In genomic region chr4:85657143-85657542, GRCh38 we compare ENCODE assay signal across 31 cellular contexts.
DNase-seq lines count a peak whose midpoint lies in the region; ATAC-seq and TF ChIP-seq lines count a peak whose summit lies in the region.
"Had no signal": no experiment of that assay in that cellular context is flagged by ENCODE, and none has a peak within 500 bp of the region (broad histone marks: within the 10 kb centered on the region; RNA-seq: fewer than 3 reads in every experiment).

No MANE protein-coding gene starts in this region.

- H3K27me3 ChIP-seq in Karpas-422 (ENCODE audit: low read length) (no peaks in the 10 kb centered on the region), OCI-LY3 (ENCODE audit: low read depth, low read length) (no peaks in the 10 kb centered on the region), right atrium auricular region (no peaks in the 10 kb centered on the region)
- H3K27me3 ChIP-seq: dorsolateral prefrontal cortex, gastroesophageal sphincter, MG63, uterus had no signal

- H3K36me3 Mint-ChIP-seq in stimulated activated memory B cell treated with anti-CD40 and anti-IgM and Interleukin-4, amounts not matched to agents 10 μg/mL and 1 μg/mL and 100 μg/mL, for 72 hours: peaks cover 5% of the 10 kb centered on the region

- H3K36me3 ChIP-seq in Karpas-422 (ENCODE audit: insufficient read depth, low read length) (no peaks in the 10 kb centered on the region), OCI-LY3 (replicated peaks; ENCODE audit: low read depth, low read length) (no peaks in the 10 kb centered on the region), right atrium auricular region (no peaks in the 10 kb centered on the region)
- H3K36me3 ChIP-seq: gastroesophageal sphincter, MG63, thoracic aorta, uterus, WERI-Rb-1 had no signal

- no peak overlapping the region for H3K4me3 Mint-ChIP-seq in stimulated activated memory B cell treated with anti-CD40 and anti-IgM and Interleukin-4, amounts not matched to agents 10 μg/mL and 1 μg/mL and 100 μg/mL, for 72 hours
- H3K4me3 Mint-ChIP-seq: CD4-positive, alpha-beta T cell; H9; nephron progenitor cell had no signal

- H3K4me2 ChIP-seq in Karpas-422 (ENCODE audit: low read depth, low read length, poor library complexity, severe bottlenecking) (no peak overlapping the region), OCI-LY3 (ENCODE audit: low read length) (peak overlapping the region; percentile 95)

- no peak overlapping the region for H3K4me3 ChIP-seq in Karpas-422 (ENCODE audit: low read length)
- H3K4me3 ChIP-seq in OCI-LY3 (ENCODE audit: low read length): peak overlapping the region; percentile 40
- H3K4me3 ChIP-seq in right atrium auricular region: no peak overlapping the region
- H3K4me3 ChIP-seq: dorsolateral prefrontal cortex, gastroesophageal sphincter, K562, MG63, mucosa of descending colon, thoracic aorta, uterus had no signal

- H3K4me1 Mint-ChIP-seq in stimulated activated memory B cell treated with anti-CD40 and anti-IgM and Interleukin-4, amounts not matched to agents 10 μg/mL and 1 μg/mL and 100 μg/mL, for 72 hours: peaks cover 34% of the 10 kb centered on the region
- H3K4me1 Mint-ChIP-seq: H9, nephron progenitor cell had no signal

- no peaks in the 10 kb centered on the region for H3K9me3 Mint-ChIP-seq in stimulated activated memory B cell treated with anti-CD40 and anti-IgM and Interleukin-4, amounts not matched to agents 10 μg/mL and 1 μg/mL and 100 μg/mL, for 72 hours
- H3K9me3 Mint-ChIP-seq: CD4-positive, alpha-beta T cell; H9; nephron progenitor cell had no signal

- peak overlapping the region; percentile 78 for H3K27ac ChIP-seq in Karpas-422 (ENCODE audit: low read length)
- peak overlapping the region; percentile 99 for H3K27ac ChIP-seq in OCI-LY3 (ENCODE audit: low read length)
- peak overlapping the region; percentile 1 to 41 for H3K27ac ChIP-seq in right atrium auricular region
- H3K27ac ChIP-seq: dorsolateral prefrontal cortex, parathyroid adenoma, thoracic aorta, WERI-Rb-1 had no signal

- TF ChIP-seq CTCF in OCI-LY3 (IDR thresholded peaks at IDR 0.05; ENCODE audit: low read depth, low read length) (no peak), right atrium auricular region (IDR thresholded peaks at IDR 0.05) (no peak)

- H3K27me3 Mint-ChIP-seq in stimulated activated memory B cell treated with anti-CD40 and anti-IgM and Interleukin-4, amounts not matched to agents 10 μg/mL and 1 μg/mL and 100 μg/mL, for 72 hours: no peaks in the 10 kb centered on the region
- H3K27me3 Mint-ChIP-seq: CD4-positive, alpha-beta T cell had no signal

- H3K9me2 ChIP-seq in Karpas-422 (replicated peaks; ENCODE audit: insufficient read depth, low read length): no peaks in the 10 kb centered on the region

- H3K27ac Mint-ChIP-seq in stimulated activated memory B cell treated with anti-CD40 and anti-IgM and Interleukin-4, amounts not matched to agents 10 μg/mL and 1 μg/mL and 100 μg/mL, for 72 hours: peak overlapping the region; percentile 95
- H3K27ac Mint-ChIP-seq: CD4-positive, alpha-beta T cell; H9; nephron progenitor cell had no signal

- H3K4me1 ChIP-seq in Karpas-422 (ENCODE audit: low read length) (peaks cover 44% of the 10 kb centered on the region), OCI-LY3 (ENCODE audit: low read length) (peaks cover 67% of the 10 kb centered on the region), right atrium auricular region (peaks cover 0 to 6% of the 10 kb centered on the region in 2 donors)
- H3K4me1 ChIP-seq: gastroesophageal sphincter, parathyroid adenoma, uterus had no signal

- DNase-seq in Karpas-422 (no peak), right atrium auricular region (ENCODE audit: low spot score) (no peak)
- no peak for DNase-seq in activated T-cell treated with anti-CD3 and anti-CD28 coated beads, Interleukin-2, amount 50 U/mL, for 1 hour
- DNase-seq: activated CD4-positive, alpha-beta T cell treated with anti-CD3 and anti-CD28 coated beads, Interleukin-2, amount 50 U/mL, for 1 hour; activated T-cell treated with anti-CD3 and anti-CD28 coated beads, Interleukin-2, amount 50 U/mL, for 48 hours; CD4-positive, alpha-beta T cell; cerebellar nuclear complex; dorsolateral prefrontal cortex; H9; MG63; mucosa of descending colon; NCI-H1436; NCI-H2081 treated with DMSO at 0.1 percent for 48 hours; NCI-H345; NCI-H748 treated with DMSO at 0.1 percent for 48 hours; nephron progenitor cell; PC-3; stimulated activated CD4-positive, alpha-beta T cell treated with anti-CD3 and anti-CD28 coated beads, Interleukin-4, amount 100 ng/mL, for 4 hours; stimulated activated naive CD4-positive, alpha-beta T cell treated with Interleukin-2 at 50 U/mL for 16 hours; SW 1271; T1000; uterus; WERI-Rb-1 had no signal

- H3K9ac ChIP-seq in Karpas-422 (ENCODE audit: low read length) (no peak overlapping the region), OCI-LY3 (ENCODE audit: low read length) (peak overlapping the region; percentile 76)
- H3K9ac ChIP-seq: parathyroid adenoma had no signal

- H4K20me1 ChIP-seq in Karpas-422 (ENCODE audit: insufficient read depth, low read depth, low read length): no peaks in the 10 kb centered on the region
- H4K20me1 ChIP-seq in OCI-LY3 (ENCODE audit: insufficient read depth, low read length): no peaks in the 10 kb centered on the region

- H3K9me3 ChIP-seq in Karpas-422 (ENCODE audit: low read length): no peaks in the 10 kb centered on the region
- H3K9me3 ChIP-seq in OCI-LY3 (ENCODE audit: insufficient read depth, low read length): no peaks in the 10 kb centered on the region
- no peaks in the 10 kb centered on the region for H3K9me3 ChIP-seq in right atrium auricular region
- H3K9me3 ChIP-seq: gastroesophageal sphincter, MG63, mucosa of descending colon, thoracic aorta, uterus had no signal

- H2AFZ ChIP-seq in Karpas-422 (ENCODE audit: low read length): no peak overlapping the region
- no peak overlapping the region for H2AFZ ChIP-seq in OCI-LY3 (ENCODE audit: low read depth, low read length)
- H2AFZ ChIP-seq: parathyroid adenoma had no signal

- H3K79me2 ChIP-seq in Karpas-422 (ENCODE audit: low read length): peaks cover 24% of the 10 kb centered on the region
- peaks cover 34% of the 10 kb centered on the region for H3K79me2 ChIP-seq in OCI-LY3 (ENCODE audit: low read length)
- H3K79me2 ChIP-seq: parathyroid adenoma had no signal

- no peak for ATAC-seq in stimulated activated memory B cell treated with anti-CD40 and anti-IgM and Interleukin-4, amounts not matched to agents 10 μg/mL and 1 μg/mL and 100 μg/mL, for 72 hours
- ATAC-seq in GM19328 (IDR thresholded peaks at IDR 0.05; ENCODE audit: unreplicated experiment): no peak
- ATAC-seq in HG03135 (IDR thresholded peaks at IDR 0.05; ENCODE audit: unreplicated experiment): no peak
- ATAC-seq: gastroesophageal sphincter, K562, mucosa of descending colon, PC-3 had no signal

Comparison
In these comparisons a context has a peak if more than half of its experiments do, and no peak if none do; other contexts are left out.
1. H3K27ac ChIP-seq: peak in every context shown above with its lines; median percentile 99 in OCI-LY3; 78 in Karpas-422; 21 in right atrium auricular region.